In the genomic region with DNA sequence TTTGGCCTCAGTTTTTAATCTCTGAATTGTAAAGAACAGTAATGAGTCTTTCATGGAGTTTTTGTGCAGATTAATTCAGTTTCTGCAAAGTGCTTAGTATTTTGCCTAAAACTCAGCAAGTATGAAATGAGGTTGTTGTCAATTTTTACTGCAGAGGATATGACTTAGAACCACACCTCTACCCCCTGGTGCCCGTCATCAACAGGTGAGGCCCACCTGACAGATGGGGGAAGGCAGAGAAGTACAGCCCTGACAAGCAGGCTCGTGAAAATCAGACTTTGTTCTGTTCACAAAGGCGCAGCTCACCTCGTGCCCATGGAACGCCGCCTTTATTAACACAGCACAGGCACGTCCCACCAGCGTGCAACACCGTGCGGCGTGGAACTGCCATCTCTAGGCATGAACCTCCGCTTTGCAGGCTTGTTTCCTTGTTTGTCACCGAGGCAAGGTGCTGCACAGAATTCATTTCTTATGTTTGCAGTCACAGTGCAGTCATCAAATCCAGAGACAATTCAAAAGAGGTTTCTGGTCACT, we compare ENCODE assay signal across 10 cellular contexts. TPM values are rescaled to one million over a fixed set of nuclear protein-coding genes. Genes with fewer than 3 reads are reported as not detected.
A peak's percentile ranks its signal among the peaks of the same experiment; 100 is the strongest.
DNase-seq lines count a peak whose midpoint lies in the region; ATAC-seq, FAIRE-seq and TF ChIP-seq lines count a peak whose summit lies in the region.
"Had no signal": no experiment of that assay in that cellular context is flagged by ENCODE, and none has a peak within 500 bp of the region (broad histone marks: within the 10 kb centered on the region; RNA-seq: fewer than 3 reads in every experiment).

No MANE protein-coding gene starts in this region.

- no peak for TF ChIP-seq CTCF in CD4-positive, alpha-beta T cell (IDR thresholded peaks at IDR 0.05)
- TF ChIP-seq CTCF in LNCaP clone FGC (IDR thresholded peaks at IDR 0.05; ENCODE audit: control insufficient read depth, extremely low read depth, insufficient read depth) (no peak), H1 (IDR thresholded peaks at IDR 0.05; ENCODE audit: control extremely low read depth in 1 of 3, insufficient read depth in 1 of 3, low read depth in 1 of 3, low read length in 3 of 3) (no peak)

- H3K23me2 ChIP-seq in H1 (ENCODE audit: low read depth, low read length) = no peaks in the 10 kb centered on the region

- H3K36me3 Mint-ChIP-seq in CD4-positive, alpha-beta T cell (ENCODE audit: low read depth) = peaks cover 32% of the 10 kb centered on the region
- peaks cover 13% of the 10 kb centered on the region for H3K36me3 Mint-ChIP-seq in natural killer cell treated with Interleukin-12 subunit alpha and Interleukin-12 subunit beta and Interleukin-15 and Interleukin-18, amount 100 ng/mL, for 72 hours

- POLR2A ChIA-PET in CD4-positive, alpha-beta T cell (lab: Charles Lee) = interaction anchor here (0.9 to 3.0 kb wide), 2 partner anchors 13 to 124 kb away, joined by 3 to 35 read pairs; partner anchors contain the start of gene CYP4V2
- POLR2A ChIA-PET in H1 (lab: Charles Lee; ENCODE audit: partially characterized antibody) = no interaction called here

- no peak overlapping the region for H2AFZ ChIP-seq in H1 (ENCODE audit: low read length)

- no peak for FAIRE-seq in H1 (lab: Jason Lieb, UNC)
- FAIRE-seq: RCC 7860 had no signal

- intact Hi-C loops in CD4-positive, alpha-beta T cell (cut with DNase I, micrococcal nuclease) = loop anchor here (5.0 kb wide), 1 partner anchor 137 kb away; the partner anchor contains the start of gene TLR3 (in 2 of the 2)
- intact Hi-C loops in left ventricle myocardium superior (cut with micrococcal nuclease) = no loop called here

- no peak overlapping the region for H3K9ac ChIP-seq in H1 (replicated peaks in 1 of 4; ENCODE audit: extremely low read depth in 1 of 4, low read depth in 3 of 4, low read length in 3 of 4)

- no peak overlapping the region for H3K56ac ChIP-seq in H1 (replicated peaks; ENCODE audit: insufficient read length, low read depth, low read length)

- H3K9me3 ChIP-seq in CD4-positive, alpha-beta T cell (ENCODE audit: control insufficient read depth, low read length) = no peaks in the 10 kb centered on the region
- peaks cover 4 to 10% of the 10 kb centered on the region in 2 experiments; a peak in 1 of 4 replicates for H3K9me3 ChIP-seq in H1 (ENCODE audit: insufficient read depth in 2 of 2, low read depth in 1 of 2, low read length in 1 of 2)
- H3K9me3 ChIP-seq: neutrophil had no signal

- CTCF ChIA-PET in CD4-positive, alpha-beta T cell (lab: Charles Lee) = no interaction called here
- CTCF ChIA-PET in H1 (lab: Charles Lee; ENCODE audit: partially characterized antibody) = interaction anchor here (1.7 kb wide), 1 partner anchor 13 kb away, joined by 7 read pairs; the partner anchor contains the start of gene CYP4V2

- H4K5ac ChIP-seq in H1 (ENCODE audit: insufficient read length, low read depth, low read length) = no peak overlapping the region

- no peaks in the 10 kb centered on the region for H4K20me1 ChIP-seq in H1 (replicated peaks in 1 of 2; ENCODE audit: control insufficient read depth in 1 of 2, insufficient read depth in 2 of 2, low read length in 2 of 2)

- H3K27ac Mint-ChIP-seq in CD4-positive, alpha-beta T cell = peak overlapping the region; percentile 85
- peak overlapping the region; percentile 43 to 64 for H3K27ac Mint-ChIP-seq in natural killer cell treated with Interleukin-12 subunit alpha and Interleukin-12 subunit beta and Interleukin-15 and Interleukin-18, amount 100 ng/mL, for 72 hours

- peaks cover 7% of the 10 kb centered on the region for H3K9me3 Mint-ChIP-seq in CD4-positive, alpha-beta T cell
- peaks cover 4% of the 10 kb centered on the region for H3K9me3 Mint-ChIP-seq in natural killer cell treated with Interleukin-12 subunit alpha and Interleukin-12 subunit beta and Interleukin-15 and Interleukin-18, amount 100 ng/mL, for 72 hours

- H3K27ac ChIP-seq in CD4-positive, alpha-beta T cell (ENCODE audit: low read depth, low read length) = no peak overlapping the region
- no peak overlapping the region for H3K27ac ChIP-seq in H1 (ENCODE audit: low read depth, low read length)
- H3K27ac ChIP-seq: neutrophil had no signal

- H2BK120ac ChIP-seq in H1 (replicated peaks; ENCODE audit: low read depth, low read length) = no peak overlapping the region

- no peak overlapping the region for H4K91ac ChIP-seq in H1 (replicated peaks; ENCODE audit: insufficient read length, low read length)

- no peak overlapping the region for H3K4me2 ChIP-seq in H1 (ENCODE audit: insufficient read depth in 1 of 2, low read depth in 2 of 2, low read length in 2 of 2)

- H3K79me1 ChIP-seq in H1 (ENCODE audit: low read depth, low read length) = no peaks in the 10 kb centered on the region

- WGBS in H1 (ENCODE audit: extremely low coverage in 1 of 2, insufficient coverage in 1 of 2, insufficient read length in 1 of 2, insufficient replicate concordance in 2 of 2, low coverage in 1 of 2, low lambda C conversion rate in 2 of 2, missing lambda C conversion rate in 1 of 2), 2 experiments = 95% methylated on average over 13 of the region's 13 CpGs; no CpG with 5 or more reads in 1 of the 2 experiments

- H3K4me3 ChIP-seq in LNCaP clone FGC (ENCODE audit: low read depth, low read length) (peak overlapping the region; percentile 56), H1 (ENCODE audit: extremely low read depth in 1 of 4, insufficient read depth in 2 of 4, low read depth in 3 of 4, low read length in 4 of 4) (no peak overlapping the region)

- no peak overlapping the region for H4K8ac ChIP-seq in H1 (ENCODE audit: extremely low read depth, insufficient read depth, low read length)

- peak; percentile 32 for ATAC-seq in CD4-positive, alpha-beta T cell (ENCODE audit: poor library complexity)
- no peak for ATAC-seq in natural killer cell treated with Interleukin-12 subunit alpha and Interleukin-12 subunit beta and Interleukin-15 and Interleukin-18, amount 100 ng/mL, for 72 hours
- ATAC-seq in HG03521 (IDR thresholded peaks at IDR 0.05; ENCODE audit: unreplicated experiment) (no peak), left ventricle myocardium superior (no peak)

- H3K27me3 Mint-ChIP-seq in CD4-positive, alpha-beta T cell = no peaks in the 10 kb centered on the region
- no peaks in the 10 kb centered on the region for H3K27me3 Mint-ChIP-seq in natural killer cell treated with Interleukin-12 subunit alpha and Interleukin-12 subunit beta and Interleukin-15 and Interleukin-18, amount 100 ng/mL, for 72 hours

- no peak overlapping the region for H3K18ac ChIP-seq in H1 (ENCODE audit: extremely low read depth, low read length)

- TF ChIP-seq EP300 in H1 (IDR thresholded peaks at IDR 0.05; ENCODE audit: borderline replicate concordance in 1 of 2, low read depth in 2 of 2, low read length in 2 of 2) = no peak

- H2BK15ac ChIP-seq in H1 (ENCODE audit: low read length) = no peak overlapping the region; the same call in 1 of the 2 replicates

- peaks cover 0 to 3% of the 10 kb centered on the region in 2 experiments; a peak in 1 of 4 replicates for H3K79me2 ChIP-seq in H1 (ENCODE audit: control insufficient read depth in 1 of 2, insufficient read depth in 2 of 2, low read length in 2 of 2)

- peak overlapping the region; percentile 81 for H3K4me3 Mint-ChIP-seq in CD4-positive, alpha-beta T cell
- peak overlapping the region; percentile 67 for H3K4me3 Mint-ChIP-seq in natural killer cell treated with Interleukin-12 subunit alpha and Interleukin-12 subunit beta and Interleukin-15 and Interleukin-18, amount 100 ng/mL, for 72 hours

- no peak overlapping the region for H3K14ac ChIP-seq in H1 (ENCODE audit: insufficient read length)

- H3K27me3 ChIP-seq in CD4-positive, alpha-beta T cell (ENCODE audit: control insufficient read depth, insufficient read depth, low read length) = no peaks in the 10 kb centered on the region
- H3K27me3 ChIP-seq in H1 (replicated peaks in 1 of 4; ENCODE audit: control insufficient read depth in 3 of 4, extremely low read depth in 1 of 4, insufficient read depth in 3 of 4, low read length in 3 of 4) = no peaks in the 10 kb centered on the region
- H3K27me3 ChIP-seq: neutrophil had no signal

- DNase-seq in CD4-positive, alpha-beta T cell = peak in 1 of 10 experiments; percentile 30
- DNase-seq in LNCaP clone FGC (ENCODE audit: low read depth) = no peak
- no peak for DNase-seq in H1 (ENCODE audit: low read depth in 1 of 2, low spot score in 2 of 2)
- DNase-seq in natural killer cell treated with Interleukin-12 subunit alpha and Interleukin-12 subunit beta and Interleukin-15 and Interleukin-18, amount 100 ng/mL, for 72 hours (ENCODE audit: low spot score) = no peak
- DNase-seq in activated CD8-positive, alpha-beta memory T cell treated with anti-CD3 and anti-CD28 coated beads, Interleukin-2, amount 50 U/mL, for 4 hours = no peak
- DNase-seq in NOMO-1 treated with DMSO at 0.1 percent for 48 hours (lab: John Stamatoyannopoulos, UW; ENCODE audit: unreplicated experiment) = no peak
- DNase-seq in left ventricle myocardium superior = no peak

- peaks cover 0 to 2% (median 0%) of the 10 kb centered on the region in 4 experiments; a peak in 1 of 7 replicates for H3K4me1 ChIP-seq in H1 (replicated peaks in 1 of 4; ENCODE audit: control insufficient read depth in 3 of 4, insufficient read depth in 4 of 4, low read length in 3 of 4)

- no peak overlapping the region for H3K23ac ChIP-seq in H1 (ENCODE audit: insufficient read length)

- no peak for TF ChIP-seq POLR2A in H1 (IDR thresholded peaks at IDR 0.05; ENCODE audit: control extremely low read depth in 1 of 2, low read depth in 2 of 2, low read length in 2 of 2)

- no peaks in the 10 kb centered on the region for H3K36me3 ChIP-seq in H1 (ENCODE audit: control insufficient read depth in 2 of 4, insufficient read depth in 4 of 4, low read length in 3 of 4)
- H3K36me3 ChIP-seq: neutrophil had no signal

- no peak overlapping the region for H3K4ac ChIP-seq in H1 (replicated peaks; ENCODE audit: insufficient read length, low read depth, low read length)

- no peak for TF ChIP-seq RAD21 in H1 (IDR thresholded peaks at IDR 0.05 in 1 of 2, conservative IDR thresholded peaks at IDR 0.05 in 1 of 2; ENCODE audit: low read depth in 2 of 2, low read length in 2 of 2)

- H2AK5ac ChIP-seq in H1 (ENCODE audit: low read depth, low read length) = no peak overlapping the region

- no peak overlapping the region for H2BK5ac ChIP-seq in H1 (ENCODE audit: low read depth, low read length)

- H2BK12ac ChIP-seq in H1 (ENCODE audit: low read depth, low read length) = no peak overlapping the region

- H2BK20ac ChIP-seq in H1 (ENCODE audit: low read length) = 0 out of 2 replicates have a peak overlapping the region, but pooled peaks have one; percentile 19

- peaks cover 29% of the 10 kb centered on the region for H3K4me1 Mint-ChIP-seq in CD4-positive, alpha-beta T cell (ENCODE audit: low read depth)
- peaks cover 21 to 26% of the 10 kb centered on the region in 2 donors for H3K4me1 Mint-ChIP-seq in natural killer cell treated with Interleukin-12 subunit alpha and Interleukin-12 subunit beta and Interleukin-15 and Interleukin-18, amount 100 ng/mL, for 72 hours (ENCODE audit: low read depth in 2 of 2)

RNA-seq across cellular contexts. Expression of gene CYP4V2, which starts 13.3 kb away (rescaled TPM):
- total RNA-seq in CD4-positive, alpha-beta T cell = 10 to 100 TPM; 12.7 to 12.8 TPM
- total RNA-seq in H1 (2021; fragmentation: NEBNext Ultra II Directional; extraction: Animal tissue kit (Norgen Biotek cat#: 25700)) = 1.0 and 1.4 TPM in 2 replicates
- 0.65 and 0.82 TPM in 2 replicates for polyA plus RNA-seq in H1 (2011; rRNA removed)
- polyA plus RNA-seq in H1 (2011; cell fraction: cytosol; rRNA removed) = 1.5 TPM
- polyA plus RNA-seq in H1 (2011; cell fraction: nucleus; rRNA removed) = 1.1 TPM
- polyA plus RNA-seq in H1 (2012, experiment 1 of 2) = 0.52 to 0.94 TPM (median 0.69 TPM) in 4 replicates
- polyA plus RNA-seq in H1 (2012, experiment 2 of 2) = not detected
- polyA plus RNA-seq in H1 (2013, experiment 1 of 2) = 0.81 TPM
- polyA plus RNA-seq in H1 (2013, experiment 2 of 2) = 0.59 TPM
- 0.37 and 0.79 TPM in 2 replicates for polyA minus RNA-seq in H1 (2011; rRNA and poly(A)+ RNA removed)
- polyA minus RNA-seq in H1 (2011; cell fraction: cytosol; rRNA and poly(A)+ RNA removed) = 1.1 TPM
- polyA minus RNA-seq in H1 (2011; cell fraction: nucleus; rRNA and poly(A)+ RNA removed) = 1.9 TPM
- 10 to 100 TPM; 11.7 to 15.2 TPM for total RNA-seq in natural killer cell treated with Interleukin-12 subunit alpha and Interleukin-12 subunit beta and Interleukin-15 and Interleukin-18, amount 100 ng/mL, for 72 hours
- 28.3 TPM for total RNA-seq in left ventricle myocardium superior

RNA-seq across cellular contexts. Expression of gene KLKB1, which starts 22.6 kb away (rescaled TPM):
- total RNA-seq in CD4-positive, alpha-beta T cell = 1 to 10 TPM; 1.2 TPM
- 20.1 and 20.9 TPM in 2 replicates for total RNA-seq in H1 (2021; fragmentation: NEBNext Ultra II Directional; extraction: Animal tissue kit (Norgen Biotek cat#: 25700))
- polyA plus RNA-seq in H1 (2011; rRNA removed) = 7.5 and 12.0 TPM in 2 replicates
- polyA plus RNA-seq in H1 (2011; cell fraction: cytosol; rRNA removed) = 13.2 TPM
- 9.8 TPM for polyA plus RNA-seq in H1 (2011; cell fraction: nucleus; rRNA removed)
- polyA plus RNA-seq in H1 (2012, experiment 1 of 2) = 21.0 to 30.7 TPM (median 21.7 TPM) in 4 replicates
- polyA plus RNA-seq in H1 (2012, experiment 2 of 2) = 2.5 TPM
- polyA plus RNA-seq in H1 (2013, experiment 1 of 2) = 16.9 TPM
- polyA plus RNA-seq in H1 (2013, experiment 2 of 2) = 15.6 TPM
- polyA minus RNA-seq in H1 (2011; rRNA and poly(A)+ RNA removed) = 11.2 and 18.7 TPM in 2 replicates
- 7.1 TPM for polyA minus RNA-seq in H1 (2011; cell fraction: cytosol; rRNA and poly(A)+ RNA removed)
- 5.7 TPM for polyA minus RNA-seq in H1 (2011; cell fraction: nucleus; rRNA and poly(A)+ RNA removed)
- total RNA-seq in natural killer cell treated with Interleukin-12 subunit alpha and Interleukin-12 subunit beta and Interleukin-15 and Interleukin-18, amount 100 ng/mL, for 72 hours = under 1 TPM; 0.78 to 0.81 TPM
- 1.1 TPM for total RNA-seq in left ventricle myocardium superior
